In genomic region chr21:28283652-28284490, GRCh38 we compare ENCODE assay signal across 1 cellular context.
TF ChIP-seq lines count a peak whose summit lies in the region.

No MANE protein-coding gene starts in this region.

TF ChIP-seq in GM23338, 12 proteins besides CTCF, POLR2A, EP300 and RAD21 (continued from another document):
- TF ChIP-seq ZNF462 (CRISPR knock-in tag; IDR thresholded peaks at IDR 0.05) (no peak), ZNF331 (CRISPR knock-in tag; IDR thresholded peaks at IDR 0.05; ENCODE audit: low read depth) (no peak), NANOG (IDR thresholded peaks at IDR 0.05; ENCODE audit: borderline replicate concordance) (no peak), EZH2phosphoT487 (IDR thresholded peaks at IDR 0.05; ENCODE audit: unreplicated experiment) (no peak), ZNF114 (CRISPR knock-in tag; IDR thresholded peaks at IDR 0.05) (no peak), CREB1 (CRISPR knock-in tag; IDR thresholded peaks at IDR 0.05; ENCODE audit: low read depth) (no peak)
